ENCODE assay signal across 8 cellular contexts in genomic region chr22:20128902-20129746, GRCh38. TPM values are rescaled to one million over a fixed set of nuclear protein-coding genes. Genes with fewer than 3 reads are reported as not detected.
DNase-seq lines count a peak whose midpoint lies in the region; ATAC-seq and TF ChIP-seq lines count a peak whose summit lies in the region.

No MANE protein-coding gene starts in this region.

- DNase-seq in EH (ENCODE audit: low read depth) (peak; percentile 48), LNCaP clone FGC (ENCODE audit: low read depth) (no peak), esophagus muscularis mucosa (ENCODE audit: extremely low spot score) (no peak), pons (ENCODE audit: low spot score) (no peak)
- peak; percentile 75 for DNase-seq in activated CD4-positive, alpha-beta memory T cell treated with anti-CD3 and anti-CD28 coated beads for 36 hours
- DNase-seq in stimulated activated CD4-positive, alpha-beta T cell treated with anti-CD3 and anti-CD28 coated beads, Interleukin-2, amount 100 ng/mL, for 48 hours: peak; percentile 43 to 48

- H3K36me3 Mint-ChIP-seq in activated CD4-positive, alpha-beta memory T cell treated with anti-CD3 and anti-CD28 coated beads for 36 hours: peaks cover 17% of the 10 kb centered on the region

- TF ChIP-seq CTCF in LNCaP clone FGC (IDR thresholded peaks at IDR 0.05; ENCODE audit: control insufficient read depth, extremely low read depth, insufficient read depth): peak; percentile 31
- TF ChIP-seq CTCF in esophagus muscularis mucosa (IDR thresholded peaks at IDR 0.05): peak in 2 of 3 experiments; percentile 13 to 27

- H3K9me3 Mint-ChIP-seq in activated CD4-positive, alpha-beta memory T cell treated with anti-CD3 and anti-CD28 coated beads for 36 hours: no peaks in the 10 kb centered on the region

- peaks cover 27% of the 10 kb centered on the region for H3K4me1 Mint-ChIP-seq in activated CD4-positive, alpha-beta memory T cell treated with anti-CD3 and anti-CD28 coated beads for 36 hours (ENCODE audit: low read depth)

- H3K36me3 ChIP-seq in esophagus muscularis mucosa: peaks cover 21 to 40% (median 35%) of the 10 kb centered on the region in 4 donors

- POLR2A ChIA-PET in activated CD4-positive, alpha-beta memory T cell treated with anti-CD3 and anti-CD28 coated beads for 36 hours (lab: Charles Lee): interaction anchor here (1.2 to 2.8 kb wide), 2 partner anchors 11 to 13 kb away, joined by 3 to 17 read pairs; partner anchors contain the start of genes RANBP1 and TRMT2A

- H3K4me3 ChIP-seq in LNCaP clone FGC (ENCODE audit: low read depth, low read length) (no peak overlapping the region), esophagus muscularis mucosa (no peak overlapping the region)

- H3K4me1 ChIP-seq in esophagus muscularis mucosa: peaks cover 27 to 35% (median 31%) of the 10 kb centered on the region in 4 donors

- no peak for ATAC-seq in GM19463 (IDR thresholded peaks at IDR 0.05; ENCODE audit: unreplicated experiment)
- no peak for ATAC-seq in HG03571 (IDR thresholded peaks at IDR 0.05; ENCODE audit: unreplicated experiment)

- TF ChIP-seq POLR2A in esophagus muscularis mucosa (IDR thresholded peaks at IDR 0.05; ENCODE audit: low read depth): no peak

- no peaks in the 10 kb centered on the region for H3K27me3 Mint-ChIP-seq in activated CD4-positive, alpha-beta memory T cell treated with anti-CD3 and anti-CD28 coated beads for 36 hours

- H3K27ac Mint-ChIP-seq in activated CD4-positive, alpha-beta memory T cell treated with anti-CD3 and anti-CD28 coated beads for 36 hours: peak overlapping the region; percentile 81

- H3K4me3 Mint-ChIP-seq in activated CD4-positive, alpha-beta memory T cell treated with anti-CD3 and anti-CD28 coated beads for 36 hours: no peak overlapping the region

- WGBS in esophagus muscularis mucosa: 48% methylated on average over 12 of the region's 18 CpGs

- intact Hi-C loops in activated CD4-positive, alpha-beta memory T cell treated with anti-CD3 and anti-CD28 coated beads for 36 hours (cut with micrococcal nuclease): loop anchor here (1.0 kb wide), 2 partner anchors 159 to 167 kb away; no protein-coding TSS in a partner anchor
- intact Hi-C loops in esophagus muscularis mucosa (cut with DNase I): no loop called here

- TF ChIP-seq EP300 in esophagus muscularis mucosa (IDR thresholded peaks at IDR 0.05): no peak

- no peaks in the 10 kb centered on the region for H3K9me3 ChIP-seq in esophagus muscularis mucosa

- CTCF ChIA-PET in activated CD4-positive, alpha-beta memory T cell treated with anti-CD3 and anti-CD28 coated beads for 36 hours (lab: Charles Lee): interaction anchor here (0.5 to 3.8 kb wide), 15 partner anchors 10 to 399 kb away, joined by 3 to 25 read pairs (median 3); partner anchors contain the start of gene TRMT2A

- H3K27ac ChIP-seq in esophagus muscularis mucosa (replicated peaks in 1 of 4): peak overlapping the region in 2 of 4 donors; percentile 13 to 22

- no peaks in the 10 kb centered on the region for H3K27me3 ChIP-seq in esophagus muscularis mucosa

RNA-seq across cellular contexts. Expression of gene ZDHHC8, which starts 2.5 kb away (rescaled TPM):
- 10 to 100 TPM; 46.3 to 46.5 TPM for total RNA-seq in activated CD4-positive, alpha-beta memory T cell treated with anti-CD3 and anti-CD28 coated beads for 36 hours
- 10 to 100 TPM; 11.8 to 33.2 (median 23.8) TPM for total RNA-seq in esophagus muscularis mucosa

RNA-seq across cellular contexts. Expression of gene TRMT2A, which starts 12.1 kb away (rescaled TPM):
- 10 to 100 TPM; 70.6 to 75.8 TPM for total RNA-seq in activated CD4-positive, alpha-beta memory T cell treated with anti-CD3 and anti-CD28 coated beads for 36 hours
- total RNA-seq in esophagus muscularis mucosa: 10 to 100 TPM; 34.0 to 36.7 (median 35.0) TPM

RNA-seq across cellular contexts. Expression of gene RANBP1, which starts 13.2 kb away (rescaled TPM):
- 100 to 1,000 TPM; 359 to 372 TPM for total RNA-seq in activated CD4-positive, alpha-beta memory T cell treated with anti-CD3 and anti-CD28 coated beads for 36 hours
- total RNA-seq in esophagus muscularis mucosa: 100 to 1,000 TPM; 116 to 180 (median 140) TPM

RNA-seq across cellular contexts. Expression of gene CCDC188, which starts 21.7 kb away (rescaled TPM):
- total RNA-seq in activated CD4-positive, alpha-beta memory T cell treated with anti-CD3 and anti-CD28 coated beads for 36 hours: under 1 TPM in 1 of 2 experiments, not detected in 1; 0.52 TPM
- 1 to 10 TPM in 1 of 4 donors, under 1 TPM in 3; 0.17 to 1.4 (median 0.64) TPM for total RNA-seq in esophagus muscularis mucosa

RNA-seq across cellular contexts. Expression of gene DGCR8, which starts 49.1 kb away (rescaled TPM):
- total RNA-seq in activated CD4-positive, alpha-beta memory T cell treated with anti-CD3 and anti-CD28 coated beads for 36 hours: 10 to 100 TPM; 33.4 to 34.3 TPM
- total RNA-seq in esophagus muscularis mucosa: 10 to 100 TPM; 16.9 to 26.6 (median 19.6) TPM

Comparison
In these comparisons a context has a peak if more than half of its experiments do, and no peak if none do; other contexts are left out.
1. DNase-seq: peak in EH (single experiment), activated CD4-positive, alpha-beta memory T cell treated with anti-CD3 and anti-CD28 coated beads for 36 hours (single experiment) and stimulated activated CD4-positive, alpha-beta T cell treated with anti-CD3 and anti-CD28 coated beads, Interleukin-2, amount 100 ng/mL, for 48 hours (2 of 2); none in LNCaP clone FGC (single experiment), esophagus muscularis mucosa (single experiment) and pons (single experiment).